9 cellular contexts compared by ENCODE assay signal in the genomic region with DNA sequence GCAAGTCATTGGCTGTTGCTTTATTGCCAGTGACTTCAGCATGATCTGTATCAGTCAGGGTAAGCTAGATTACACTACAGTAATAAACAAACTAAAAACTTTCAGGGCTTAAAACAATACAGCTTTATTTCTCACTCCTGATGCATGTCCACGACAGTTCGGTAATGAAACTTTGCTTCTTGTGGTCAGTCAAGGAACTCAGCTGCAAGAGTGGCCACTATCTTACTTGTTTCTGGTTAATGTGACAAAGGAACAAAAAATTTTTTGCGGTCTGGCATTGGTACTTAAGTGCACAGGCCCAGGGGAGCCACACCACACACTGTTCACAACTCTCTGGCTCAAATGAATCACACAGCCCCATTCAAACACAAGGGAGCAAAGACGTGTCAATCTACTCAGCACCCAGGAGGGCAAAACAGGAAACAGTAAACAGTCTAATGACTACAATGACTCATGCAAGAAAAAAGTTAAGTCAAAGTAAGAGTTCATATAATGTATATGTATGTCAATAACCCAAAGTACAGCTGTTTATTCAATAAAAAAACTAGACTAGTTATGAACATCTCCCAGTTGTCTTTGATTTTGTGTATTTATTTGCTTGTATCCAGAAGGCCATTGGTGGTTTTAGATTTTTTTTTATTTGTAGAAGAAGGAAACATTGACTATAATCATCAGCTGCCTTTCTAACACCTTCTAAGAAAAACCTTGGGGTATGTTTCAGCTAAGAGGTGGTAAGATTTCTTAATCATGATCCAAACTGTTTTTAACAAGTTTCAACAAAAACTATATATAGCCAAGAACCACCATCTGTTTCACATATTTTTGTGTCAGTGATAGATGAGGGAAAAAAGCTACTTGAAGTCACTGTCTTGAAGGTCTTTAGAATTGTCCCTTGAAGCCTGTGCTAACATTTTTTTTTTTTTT.
DNase-seq lines count a peak whose midpoint lies in the region; ATAC-seq, FAIRE-seq and TF ChIP-seq lines count a peak whose summit lies in the region.
"Had no signal": no experiment of that assay in that cellular context is flagged by ENCODE, and none has a peak within 500 bp of the region (broad histone marks: within the 10 kb centered on the region; RNA-seq: fewer than 3 reads in every experiment).

No MANE protein-coding gene starts in this region.

- H3K27ac ChIP-seq in PC-3 (ENCODE audit: low read length) (peak overlapping the region; percentile 98), astrocyte (ENCODE audit: low read depth, low read length) (peak overlapping the region; percentile 67), aorta (ENCODE audit: low read depth in 1 of 2, low read length in 2 of 2) (no peak overlapping the region), suprapubic skin (no peak overlapping the region)
- H3K27ac ChIP-seq: body of pancreas had no signal

- WGBS in aorta, 2 donors, result 61 to 63% methylated on average over 4 of the region's 4 CpGs
- WGBS in suprapubic skin, result 54% methylated on average over 4 of the region's 4 CpGs

- intact Hi-C loops in PC-3 (cut with micrococcal nuclease), result loop anchor here (1.0 kb wide), 5 partner anchors 14 to 163 kb away; a partner anchor contains a TSS
- intact Hi-C loops in aorta (cut with DNase I), result no loop called here

- CTCF ChIA-PET in PC-3 (lab: Charles Lee), result interaction anchor here (0.6 to 1.4 kb wide), 5 partner anchors 14 to 608 kb away, joined by 3 to 5 read pairs (median 3); no protein-coding TSS in a partner anchor

- peak; percentile 97 for DNase-seq in PC-3
- peak; percentile 100 for DNase-seq in astrocyte (ENCODE audit: low read depth)
- DNase-seq in middle frontal gyrus (ENCODE audit: extremely low spot score, low spot score), result peak; percentile 62
- DNase-seq in type B pancreatic cell (ENCODE audit: extremely low spot score, unreplicated experiment), result no peak
- DNase-seq in aorta, result no peak
- DNase-seq in suprapubic skin (ENCODE audit: low spot score in 2 of 2), result no peak

- TF ChIP-seq CTCF in PC-3 (conservative IDR thresholded peaks at IDR 0.05; ENCODE audit: low read depth, low read length) (no peak), astrocyte (IDR thresholded peaks at IDR 0.05; ENCODE audit: insufficient read depth, low read depth, low read length) (no peak), type B pancreatic cell (conservative IDR thresholded peaks at IDR 0.05) (no peak), suprapubic skin (IDR thresholded peaks at IDR 0.05) (no peak)

- TF ChIP-seq EP300 in suprapubic skin (IDR thresholded peaks at IDR 0.05), result no peak

- H3K4me3 ChIP-seq in PC-3 (ENCODE audit: low read length) (peak overlapping the region; percentile 54; the same call in 1 of the 2 replicates), astrocyte (ENCODE audit: insufficient read depth, low read depth, low read length) (peak overlapping the region; percentile 34), aorta (ENCODE audit: low read length in 2 of 2) (no peak overlapping the region), suprapubic skin (no peak overlapping the region)
- H3K4me3 ChIP-seq: body of pancreas had no signal

- H3K27ac Mint-ChIP-seq in astrocyte (ENCODE audit: unreplicated experiment) (peak overlapping the region; percentile 94), type B pancreatic cell (peak overlapping the region; percentile 89)

- no peaks in the 10 kb centered on the region for H3K9me2 ChIP-seq in PC-3 (replicated peaks; ENCODE audit: low read length)

- peak overlapping the region; percentile 76 for H3K9ac ChIP-seq in PC-3 (ENCODE audit: low read length)
- peak overlapping the region; percentile 39 for H3K9ac ChIP-seq in astrocyte (ENCODE audit: low read length)

- H3F3A ChIP-seq in PC-3 (ENCODE audit: low read length, unreplicated experiment), result peaks cover 11% of the 10 kb centered on the region

- H3K36me3 Mint-ChIP-seq in astrocyte (ENCODE audit: low read depth, unreplicated experiment), result no peaks in the 10 kb centered on the region
- H3K36me3 Mint-ChIP-seq in type B pancreatic cell, result no peaks in the 10 kb centered on the region

- H3K9me3 ChIP-seq in PC-3 (ENCODE audit: low read length) (no peaks in the 10 kb centered on the region), astrocyte (ENCODE audit: insufficient read depth, low read depth, low read length) (no peaks in the 10 kb centered on the region), aorta (ENCODE audit: control insufficient read depth, low read length) (no peaks in the 10 kb centered on the region), suprapubic skin (no peaks in the 10 kb centered on the region)
- H3K9me3 ChIP-seq: body of pancreas had no signal

- BruUV-seq in PC-3 (replicated peaks; lab: Mats Ljungman, UMichigan), result no TSS peak

- POLR2A ChIA-PET in PC-3 (lab: Charles Lee; ENCODE audit: unreplicated experiment), result no interaction called here

- ATAC-seq in GM18861 (IDR thresholded peaks at IDR 0.05; ENCODE audit: unreplicated experiment), result peak; percentile 97
- ATAC-seq in HG02763 (IDR thresholded peaks at IDR 0.05; ENCODE audit: unreplicated experiment), result peak; percentile 99
- peak; percentile 97 for ATAC-seq in PC-3
- no peak for ATAC-seq in aorta (ENCODE audit: low FRiP score)
- ATAC-seq: body of pancreas had no signal

- no peaks in the 10 kb centered on the region for H3K36me3 ChIP-seq in PC-3 (ENCODE audit: low read depth, low read length)
- H3K36me3 ChIP-seq in astrocyte (ENCODE audit: insufficient read depth, low read length), result no peaks in the 10 kb centered on the region
- H3K36me3 ChIP-seq in aorta (ENCODE audit: control insufficient read depth in 1 of 2, insufficient read depth in 2 of 2, low read length in 1 of 2), result no peaks in the 10 kb centered on the region
- H3K36me3 ChIP-seq in suprapubic skin, result no peaks in the 10 kb centered on the region

- H3K4me2 ChIP-seq in PC-3 (ENCODE audit: low read length), result peak overlapping the region; percentile 82
- peak overlapping the region; percentile 77 for H3K4me2 ChIP-seq in astrocyte (ENCODE audit: low read length)

- H3K4me3 Mint-ChIP-seq in astrocyte (ENCODE audit: unreplicated experiment) (peak overlapping the region; percentile 63), type B pancreatic cell (peak overlapping the region; percentile 7)

- H3K27me3 ChIP-seq in PC-3 (ENCODE audit: low read length) (no peaks in the 10 kb centered on the region), astrocyte (ENCODE audit: insufficient read depth, low read length) (peaks cover 5% of the 10 kb centered on the region), aorta (ENCODE audit: control insufficient read depth in 1 of 2, insufficient read depth in 2 of 2, low read length in 1 of 2) (no peaks in the 10 kb centered on the region), suprapubic skin (no peaks in the 10 kb centered on the region)
- H3K27me3 ChIP-seq: body of pancreas had no signal

- H3K4me1 Mint-ChIP-seq in astrocyte (ENCODE audit: low read depth, unreplicated experiment) (peaks cover 36% of the 10 kb centered on the region), type B pancreatic cell (ENCODE audit: unreplicated experiment) (peaks cover 15% of the 10 kb centered on the region)

- H3K9me3 Mint-ChIP-seq in astrocyte (ENCODE audit: unreplicated experiment), result no peaks in the 10 kb centered on the region
- H3K9me3 Mint-ChIP-seq in type B pancreatic cell, result peaks cover 22% of the 10 kb centered on the region

- H3K27me3 Mint-ChIP-seq in astrocyte (ENCODE audit: low read depth, unreplicated experiment) (no peaks in the 10 kb centered on the region), type B pancreatic cell (no peaks in the 10 kb centered on the region)

- H3K79me2 ChIP-seq in PC-3 (ENCODE audit: low read length) (no peaks in the 10 kb centered on the region), astrocyte (ENCODE audit: insufficient read depth, low read length) (no peaks in the 10 kb centered on the region)

- peak; percentile 95 for FAIRE-seq in astrocyte (lab: Jason Lieb, UNC)

- H3K4me1 ChIP-seq in PC-3 (ENCODE audit: insufficient read depth, low read length) (peaks cover 28% of the 10 kb centered on the region), astrocyte (ENCODE audit: insufficient read depth, low read length) (peaks cover 16% of the 10 kb centered on the region), aorta (ENCODE audit: control insufficient read depth in 1 of 2, insufficient read depth in 2 of 2, low read length in 2 of 2) (no peaks in the 10 kb centered on the region), suprapubic skin (peaks cover 5% of the 10 kb centered on the region)
- H3K4me1 ChIP-seq: body of pancreas had no signal

- H2AFZ ChIP-seq in PC-3 (ENCODE audit: low read length) (peak overlapping the region; percentile 51), astrocyte (ENCODE audit: low read depth, low read length) (no peak overlapping the region)

- TF ChIP-seq POLR2A in suprapubic skin (IDR thresholded peaks at IDR 0.05), result no peak

- H4K20me1 ChIP-seq in PC-3 (ENCODE audit: low read length) (no peaks in the 10 kb centered on the region), astrocyte (ENCODE audit: insufficient read depth, low read length) (no peaks in the 10 kb centered on the region)

Comparison
In these comparisons a context has a peak if more than half of its experiments do, and no peak if none do; other contexts are left out.
1. DNase-seq: peak in PC-3 (single experiment), astrocyte (single experiment) and middle frontal gyrus (single experiment); none in type B pancreatic cell (single experiment), aorta (0 of 2) and suprapubic skin (0 of 2).
2. H3K27ac ChIP-seq: peak in PC-3 (single experiment) and astrocyte (single experiment); none in aorta (0 of 2) and suprapubic skin (single experiment).
3. H3K4me3 ChIP-seq: peak in PC-3 (single experiment) and astrocyte (single experiment); none in aorta (0 of 2) and suprapubic skin (single experiment).